ENCODE assay signal across 8 cellular contexts in genomic region chr1:92291372-92291999, GRCh38. TPM values are rescaled to one million over a fixed set of nuclear protein-coding genes. Genes with fewer than 3 reads are reported as not detected.
DNase-seq lines count a peak whose midpoint lies in the region; ATAC-seq and TF ChIP-seq lines count a peak whose summit lies in the region.

No MANE protein-coding gene starts in this region.

- TF ChIP-seq CTCF in SU-DHL-6 (IDR thresholded peaks at IDR 0.05; ENCODE audit: insufficient read depth, low read length, poor library complexity, severe bottlenecking) (peak; percentile 53), foreskin keratinocyte (conservative IDR thresholded peaks at IDR 0.05) (peak; percentile 84)

- H3K79me2 ChIP-seq in SU-DHL-6 (ENCODE audit: insufficient read depth, low read length) = no peaks in the 10 kb centered on the region

- peak; percentile 38 for DNase-seq in SIG-M5 treated with dmso at 0.1 percent for 504 hours (lab: John Stamatoyannopoulos, UW; ENCODE audit: unreplicated experiment)
- DNase-seq in SIG-M5 (lab: John Stamatoyannopoulos, UW) = no peak
- peak; percentile 65 for DNase-seq in MV-4-11 (lab: John Stamatoyannopoulos, UW)
- peak in 1 of 2 donors; percentile 46 for DNase-seq in foreskin keratinocyte
- DNase-seq in putamen (ENCODE audit: low spot score) = peak; percentile 47

- H3F3A ChIP-seq in SU-DHL-6 (ENCODE audit: insufficient read depth) = peaks cover 6% of the 10 kb centered on the region; the same call in 1 of the 2 replicates

- H2AFZ ChIP-seq in SU-DHL-6 (ENCODE audit: low read depth, low read length, severe bottlenecking) = no peak overlapping the region

- no peak overlapping the region for H3K9ac ChIP-seq in SU-DHL-6 (ENCODE audit: low read length)

- H3K4me2 ChIP-seq in SU-DHL-6 (ENCODE audit: low read depth, low read length, poor library complexity, severe bottlenecking) = no peak overlapping the region

- H3K27ac ChIP-seq in SU-DHL-6 (ENCODE audit: low read depth, low read length) (no peak overlapping the region), foreskin keratinocyte (no peak overlapping the region)

- no peak overlapping the region for H3K4me3 ChIP-seq in SU-DHL-6 (ENCODE audit: insufficient read depth, low read length, poor library complexity, severe bottlenecking)

- H4K20me1 ChIP-seq in SU-DHL-6 (ENCODE audit: low read depth, low read length) = no peaks in the 10 kb centered on the region

- no peaks in the 10 kb centered on the region for H3K4me1 ChIP-seq in foreskin keratinocyte

- ATAC-seq in foreskin keratinocyte = peak; percentile 60
- ATAC-seq in HG03039 (IDR thresholded peaks at IDR 0.05; ENCODE audit: unreplicated experiment) = no peak
- no peak for ATAC-seq in GM19324 (IDR thresholded peaks at IDR 0.05; ENCODE audit: low FRiP score, unreplicated experiment)

- no peaks in the 10 kb centered on the region for H3K9me3 ChIP-seq in SU-DHL-6 (ENCODE audit: insufficient read depth, low read length)

- H3K27me3 ChIP-seq in SU-DHL-6 (ENCODE audit: low read length) = no peaks in the 10 kb centered on the region
- H3K27me3 ChIP-seq in foreskin keratinocyte = no peaks in the 10 kb centered on the region

- no peaks in the 10 kb centered on the region for H3K9me2 ChIP-seq in SU-DHL-6 (replicated peaks; ENCODE audit: insufficient read depth, low read length)

- peaks cover 25% of the 10 kb centered on the region; the same call in 1 of the 2 replicates for H3K36me3 ChIP-seq in SU-DHL-6 (ENCODE audit: low read length)

RNA-seq across cellular contexts. Expression of gene GLMN, which starts 7.3 kb away (rescaled TPM):
- 11.8 and 12.2 TPM in 2 replicates for total RNA-seq in foreskin keratinocyte
- polyA plus RNA-seq in foreskin keratinocyte = 8.2 and 10.4 TPM in 2 replicates

RNA-seq across cellular contexts. Expression of gene RPAP2, which starts 7.4 kb away (rescaled TPM):
- total RNA-seq in foreskin keratinocyte = 21.4 and 22.1 TPM in 2 replicates
- polyA plus RNA-seq in foreskin keratinocyte = 12.4 and 14.6 TPM in 2 replicates
